ENCODE assay signal across 7 cellular contexts in the genomic region with DNA sequence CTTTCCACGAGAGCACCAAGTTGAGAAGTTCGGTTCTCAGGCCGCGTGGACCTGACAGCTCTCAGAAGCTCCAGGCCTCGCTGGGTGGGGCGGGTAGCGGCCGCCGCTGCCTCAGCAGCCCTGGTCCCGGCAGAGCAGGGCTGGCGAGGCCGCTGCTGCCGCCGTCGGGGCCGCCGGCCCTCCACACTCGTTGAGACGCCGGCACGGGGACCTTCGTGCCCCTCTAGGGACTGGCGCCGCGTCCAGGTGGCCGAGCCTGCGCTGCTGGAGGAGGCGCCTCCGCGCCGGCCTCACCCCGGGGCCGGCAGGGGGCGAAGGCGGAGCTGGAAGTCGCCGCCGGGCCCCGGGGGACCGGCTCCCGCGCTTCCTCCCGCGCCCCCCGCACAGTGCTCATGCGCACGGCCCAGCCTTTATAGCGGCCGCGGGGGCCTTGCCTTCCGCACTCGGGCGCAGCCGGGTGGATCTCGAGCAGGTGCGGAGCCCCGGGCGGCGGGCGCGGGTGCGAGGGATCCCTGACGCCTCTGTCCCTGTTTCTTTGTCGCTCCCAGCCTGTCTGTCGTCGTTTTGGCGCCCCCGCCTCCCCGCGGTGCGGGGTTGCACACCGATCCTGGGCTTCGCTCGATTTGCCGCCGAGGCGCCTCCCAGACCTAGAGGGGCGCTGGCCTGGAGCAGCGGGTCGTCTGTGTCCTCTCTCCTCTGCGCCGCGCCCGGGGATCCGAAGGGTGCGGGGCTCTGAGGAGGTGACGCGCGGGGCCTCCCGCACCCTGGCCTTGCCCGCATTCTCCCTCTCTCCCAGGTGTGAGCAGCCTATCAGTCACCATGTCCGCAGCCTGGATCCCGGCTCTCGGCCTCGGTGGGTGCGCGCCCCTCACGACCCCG. TPM values are rescaled to one million over a fixed set of nuclear protein-coding genes. Genes with fewer than 3 reads are reported as not detected.
A peak's percentile ranks its signal among the peaks of the same experiment; 100 is the strongest.
DNase-seq lines count a peak whose midpoint lies in the region; ATAC-seq and TF ChIP-seq lines count a peak whose summit lies in the region.

A gene (plus strand): TSS at position 440 of the 879 bp plus-strand sequence. CDS start 380 bp downstream, at position 820.

- DNase-seq in HuH-7.5 (ENCODE audit: low spot score) (peak; percentile 97), SK-N-SH (peak; percentile 92), lower leg skin (ENCODE audit: low spot score in 2 of 2) (peak in 1 of 2 donors; percentile 81), stomach (peak; percentile 50)
- DNase-seq in central memory CD8-positive, alpha-beta T cell (ENCODE audit: low spot score in 2 of 2), result no peak

- no peaks in the 10 kb centered on the region for H4K20me1 ChIP-seq in SK-N-SH (ENCODE audit: insufficient read depth)

- no peaks in the 10 kb centered on the region for H3K27me3 ChIP-seq in SK-N-SH (ENCODE audit: insufficient read depth)
- peaks cover 0 to 64% (median 29%) of the 10 kb centered on the region in 3 donors for H3K27me3 ChIP-seq in stomach

- no peaks in the 10 kb centered on the region for H3K9me2 ChIP-seq in SK-N-SH

- TF ChIP-seq EP300 in SK-N-SH (IDR thresholded peaks at IDR 0.05; ENCODE audit: borderline replicate concordance in 1 of 2, low read depth in 1 of 2, low read length in 1 of 2) (no peak), stomach (IDR thresholded peaks at IDR 0.05) (no peak)

- H3K79me2 ChIP-seq in SK-N-SH (ENCODE audit: insufficient read depth), result no peaks in the 10 kb centered on the region

- peaks cover 71% of the 10 kb centered on the region for H3K27me3 Mint-ChIP-seq in central memory CD8-positive, alpha-beta T cell

- no peaks in the 10 kb centered on the region for H3K4me1 Mint-ChIP-seq in central memory CD8-positive, alpha-beta T cell

- peak within 1 kb of the TSS; percentile 84 for H3K4me2 ChIP-seq in SK-N-SH

- peak within 1 kb of the TSS; percentile 94; the same call in 1 of the 2 replicates for H2AFZ ChIP-seq in SK-N-SH (ENCODE audit: low read depth)

- H3K36me3 ChIP-seq in SK-N-SH (replicated peaks in 1 of 2; ENCODE audit: control insufficient read depth in 1 of 2, insufficient read depth in 2 of 2, low read length in 1 of 2) (no peaks in the 10 kb centered on the region), stomach (no peaks in the 10 kb centered on the region)

- peak; percentile 75 for ATAC-seq in GM21619 (IDR thresholded peaks at IDR 0.05; ENCODE audit: unreplicated experiment)
- peak; percentile 49 for ATAC-seq in central memory CD8-positive, alpha-beta T cell (replicated peaks; ENCODE audit: extremely low read depth, poor library complexity, severe bottlenecking)

- TF ChIP-seq RAD21 in SK-N-SH (IDR thresholded peaks at IDR 0.05; ENCODE audit: low read length), result no peak

- H3K27ac ChIP-seq in SK-N-SH (ENCODE audit: low read depth in 2 of 2, low read length in 1 of 2) (no peak within 1 kb of the TSS), stomach (peak within 1 kb of the TSS in 1 of 5 donors; percentile 18)

- H3F3A ChIP-seq in SK-N-SH (replicated peaks; ENCODE audit: insufficient read depth), result no peaks in the 10 kb centered on the region

- peak within 1 kb of the TSS; percentile 70 for H3K4me3 Mint-ChIP-seq in central memory CD8-positive, alpha-beta T cell

- CTCF ChIA-PET in SK-N-SH (lab: Yijun Ruan, JAX), result interaction anchor here (0.6 kb wide), 2 partner anchors 16 to 73 kb away, joined by 3 read pairs; no protein-coding TSS in a partner anchor

- no peak within 1 kb of the TSS for H3K27ac Mint-ChIP-seq in central memory CD8-positive, alpha-beta T cell (ENCODE audit: low read depth)

- no peaks in the 10 kb centered on the region; a peak in 1 of 4 replicates for H3K4me1 ChIP-seq in SK-N-SH (ENCODE audit: control insufficient read depth in 1 of 2, insufficient read depth in 2 of 2, low read depth in 1 of 2, low read length in 1 of 2)
- peaks cover 17 to 23% (median 19%) of the 10 kb centered on the region in 4 donors for H3K4me1 ChIP-seq in stomach

- peak within 1 kb of the TSS; percentile 48 for H3K9ac ChIP-seq in SK-N-SH

- H3K9me3 Mint-ChIP-seq in central memory CD8-positive, alpha-beta T cell, result no peaks in the 10 kb centered on the region

- TF ChIP-seq POLR2A in lower leg skin (IDR thresholded peaks at IDR 0.05) (no peak), stomach (IDR thresholded peaks at IDR 0.05) (no peak)

- POLR2A ChIA-PET in SK-N-SH (lab: Yijun Ruan, JAX), result no interaction called here

- peaks cover 2% of the 10 kb centered on the region for H3K36me3 Mint-ChIP-seq in central memory CD8-positive, alpha-beta T cell (ENCODE audit: insufficient read depth)

- intact Hi-C loops in lower leg skin (cut with DNase I; ENCODE audit: low total_unique reads), result no loop called here
- intact Hi-C loops in stomach (cut with DNase I; ENCODE audit: low total_unique reads), result no loop called here

- H3K9me3 ChIP-seq in SK-N-SH, result no peaks in the 10 kb centered on the region
- no peaks in the 10 kb centered on the region for H3K9me3 ChIP-seq in stomach

- TF ChIP-seq CTCF in GM12875 (IDR thresholded peaks at IDR 0.05; ENCODE audit: borderline replicate concordance, insufficient read depth, low read depth, low read length) (peak; percentile 67), SK-N-SH (IDR thresholded peaks at IDR 0.05) (peak; percentile 23), lower leg skin (IDR thresholded peaks at IDR 0.05) (no peak), stomach (IDR thresholded peaks at IDR 0.05) (peak in 2 of 7 experiments; percentile 35 to 38)

- WGBS in SK-N-SH (ENCODE audit: low lambda C conversion rate), result 22% methylated on average over 27 of the region's 99 CpGs
- WGBS in lower leg skin, 2 donors, result 5 to 17% methylated on average over 16 to 33 of the region's 99 CpGs
- WGBS in stomach, 5 donors, result 0 to 11% (median 3%) methylated on average over 23 to 99 of the region's 99 CpGs

- H3K4me3 ChIP-seq in GM12875 (ENCODE audit: low read depth, low read length) (peak within 1 kb of the TSS; percentile 65), SK-N-SH (ENCODE audit: low read depth in 2 of 2, low read length in 1 of 2) (peak within 1 kb of the TSS; percentile 60 to 64), lower leg skin (ENCODE audit: low read depth, poor library complexity, severe bottlenecking) (peak within 1 kb of the TSS; percentile 18), stomach (peak within 1 kb of the TSS; percentile 54 to 72 (median 63))

TF ChIP-seq in SK-N-SH, 30 proteins besides CTCF, POLR2A, EP300 and RAD21:
- no peak for TF ChIP-seq ELF1 (IDR thresholded peaks at IDR 0.05)
- no peak for TF ChIP-seq SIN3A (IDR thresholded peaks at IDR 0.05; ENCODE audit: borderline replicate concordance, low read depth, low read length)
- no peak for TF ChIP-seq GABPA (IDR thresholded peaks at IDR 0.05; ENCODE audit: low read depth)
- no peak for TF ChIP-seq GATA2 (CRISPR knock-in tag; IDR thresholded peaks at IDR 0.05)
- no peak for TF ChIP-seq YY1 (IDR thresholded peaks at IDR 0.05; ENCODE audit: low read depth)
- TF ChIP-seq RCOR1 (IDR thresholded peaks at IDR 0.05; ENCODE audit: low read length), result no peak
- TF ChIP-seq NRF1 (IDR thresholded peaks at IDR 0.05; ENCODE audit: low read depth, low read length), result peak; percentile 52

RNA-seq across cellular contexts. Expression of the gene that starts here (rescaled TPM):
- 9.3 and 9.9 TPM in 2 replicates for polyA plus RNA-seq in SK-N-SH (2012; rRNA removed)
- 9.0 and 10.6 TPM in 2 replicates for polyA plus RNA-seq in SK-N-SH (2012; cell fraction: cytosol; rRNA removed)
- polyA plus RNA-seq in SK-N-SH (2012; cell fraction: nucleus; rRNA removed), result 5.4 and 8.6 TPM in 2 replicates
- 1 to 10 TPM; 3.8 to 9.6 (median 5.1) TPM for total RNA-seq in lower leg skin
- total RNA-seq in stomach, result 1 to 10 TPM in 2 of 5 donors, not detected in 3; 2.6 to 3.0 TPM
- 1 to 10 TPM in 1 of 3 donors, under 1 TPM in 2; 0.25 to 1.2 (median 0.50) TPM for polyA plus RNA-seq in stomach

Comparison
In these comparisons a context has a peak if more than half of its experiments do, and no peak if none do; other contexts are left out.
1. CTCF ChIP-seq: peak in GM12875 (single experiment) and SK-N-SH (single experiment); none in lower leg skin (0 of 3).
2. DNase-seq: peak in HuH-7.5 (single experiment), SK-N-SH (single experiment) and stomach (single experiment); none in central memory CD8-positive, alpha-beta T cell (0 of 2).
3. Peak in every context shown above with its lines, with median percentiles within 50 percentile points of each other: H3K4me3 ChIP-seq.